ENCODE assay signal across 8 cellular contexts in genomic region chr15:79184465-79184892, GRCh38.
DNase-seq lines count a peak whose midpoint lies in the region; ATAC-seq, FAIRE-seq and TF ChIP-seq lines count a peak whose summit lies in the region.

No MANE protein-coding gene starts in this region.

- H3K4me1 ChIP-seq in Caco-2, result peaks cover 5% of the 10 kb centered on the region
- H3K4me1 ChIP-seq in osteoblast (ENCODE audit: insufficient read depth, low read length), result no peaks in the 10 kb centered on the region
- no peaks in the 10 kb centered on the region for H3K4me1 ChIP-seq in testis

- no peaks in the 10 kb centered on the region for H3K27me3 ChIP-seq in Caco-2 (replicated peaks; ENCODE audit: control insufficient read depth, insufficient read depth, low read length)
- peaks cover 6% of the 10 kb centered on the region for H3K27me3 ChIP-seq in osteoblast (ENCODE audit: insufficient read depth, low read length)
- H3K27me3 ChIP-seq in testis, result no peaks in the 10 kb centered on the region

- POLR2A ChIA-PET in Caco-2 (lab: Charles Lee), result no interaction called here

- CTCF ChIA-PET in Caco-2 (lab: Charles Lee), result interaction anchor here (0.5 to 2.7 kb wide), 17 partner anchors 9 to 205 kb away, joined by 3 to 52 read pairs (median 4); partner anchors contain the start of gene RASGRF1

- FAIRE-seq in RCC 7860 (lab: Jason Lieb, UNC), result no peak

- intact Hi-C loops in Caco-2 (cut with micrococcal nuclease; ENCODE audit: unreplicated experiment) (loop anchor here (1.0 kb wide), 2 partner anchors 54 to 156 kb away; no protein-coding TSS in a partner anchor), testis (cut with DNase I; ENCODE audit: low total_unique reads) (loop anchor here (5.0 kb wide), 1 partner anchor 157 kb away; no protein-coding TSS in a partner anchor)
- intact Hi-C loops in activated T-helper 2 cell treated with anti-CD3 and anti-CD28 coated beads, Interferon-gamma antibody, Interleukin-2, Interleukin-4, amounts not matched to agents 10 μg/mL and 5 μg/mL and 100 μg/mL, durations not matched to agents 14 hours and 24 hours and 36 hours (cut with micrococcal nuclease), result loop anchor here (1.0 to 5.0 kb wide), 2 partner anchors 156 to 277 kb away; no protein-coding TSS in a partner anchor

- no peak overlapping the region for H3K4me2 ChIP-seq in osteoblast (ENCODE audit: insufficient read depth, low read length)

- H3K27ac ChIP-seq in osteoblast (ENCODE audit: low read depth, low read length) (no peak overlapping the region), testis (no peak overlapping the region)

- H3K36me3 ChIP-seq in Caco-2 (ENCODE audit: control insufficient read depth, insufficient read depth, low read length) (no peaks in the 10 kb centered on the region), osteoblast (ENCODE audit: insufficient read depth, low read length) (no peaks in the 10 kb centered on the region), testis (ENCODE audit: low read depth, missing control alignments) (no peaks in the 10 kb centered on the region)

- no peak overlapping the region for H2AFZ ChIP-seq in osteoblast (ENCODE audit: low read length)

- BruUV-seq in Caco-2 (replicated peaks; lab: Mats Ljungman, UMichigan), result no TSS peak

- no peaks in the 10 kb centered on the region for H4K20me1 ChIP-seq in osteoblast (ENCODE audit: insufficient read depth, low read length)

- TF ChIP-seq CTCF in Caco-2 (IDR thresholded peaks at IDR 0.05; ENCODE audit: insufficient read depth in 1 of 2, low read depth in 1 of 2, low read length in 1 of 2, severe bottlenecking in 1 of 2, unreplicated experiment in 1 of 2) (peak; percentile 90 to 91), osteoblast (IDR thresholded peaks at IDR 0.05; ENCODE audit: extremely low read depth, low read depth, low read length) (peak; percentile 98), testis (IDR thresholded peaks at IDR 0.05) (peak; percentile 95 to 99 (median 97))

- DNase-seq in Caco-2, result peak; percentile 60 to 73
- DNase-seq in HUDEP-2 (lab: John Stamatoyannopoulos, UW; ENCODE audit: unreplicated experiment in 76 of 76), result peak in 59 of 76 experiments; percentile 2 to 66 (median 32)
- DNase-seq in RCC 7860 (ENCODE audit: low spot score), result peak; percentile 33
- DNase-seq in activated T-helper 2 cell treated with anti-CD3 and anti-CD28 coated beads, Interferon-gamma antibody, Interleukin-2, Interleukin-4, amounts not matched to agents 10 μg/mL and 5 μg/mL and 100 μg/mL, durations not matched to agents 14 hours and 24 hours and 36 hours (ENCODE audit: low spot score), result peak; percentile 40
- DNase-seq in foreskin melanocyte, result peak; percentile 38
- peak; percentile 91 for DNase-seq in osteoblast (ENCODE audit: insufficient read length, low spot score, missing footprints)
- DNase-seq in testis, result peak; percentile 92

- no peaks in the 10 kb centered on the region for H3K36me3 Mint-ChIP-seq in Caco-2 (ENCODE audit: insufficient read depth, unreplicated experiment)
- no peaks in the 10 kb centered on the region for H3K36me3 Mint-ChIP-seq in activated T-helper 2 cell treated with anti-CD3 and anti-CD28 coated beads, Interferon-gamma antibody, Interleukin-2, Interleukin-4, amounts not matched to agents 10 μg/mL and 5 μg/mL and 100 μg/mL, durations not matched to agents 14 hours and 24 hours and 36 hours (ENCODE audit: low read depth)

- no peaks in the 10 kb centered on the region for H3K9me3 ChIP-seq in Caco-2
- no peaks in the 10 kb centered on the region for H3K9me3 ChIP-seq in osteoblast (ENCODE audit: low read depth, low read length)
- H3K9me3 ChIP-seq in testis, result no peaks in the 10 kb centered on the region

- WGBS in testis, 2 donors, result 12 to 19% methylated on average over 4 of the region's 4 CpGs

- ATAC-seq in GM19023 (IDR thresholded peaks at IDR 0.05; ENCODE audit: unreplicated experiment), result no peak

- no peaks in the 10 kb centered on the region for H3K79me2 ChIP-seq in osteoblast (ENCODE audit: insufficient read depth, low read length)

- no peak for TF ChIP-seq POLR2A in testis (IDR thresholded peaks at IDR 0.05)

- no peak overlapping the region for H3K4me3 ChIP-seq in Caco-2 (ENCODE audit: low read depth, low read length)
- H3K4me3 ChIP-seq in osteoblast (ENCODE audit: insufficient read depth, low read length), result no peak overlapping the region
- H3K4me3 ChIP-seq in testis, result no peak overlapping the region

- no peak overlapping the region for H3K27ac Mint-ChIP-seq in Caco-2 (ENCODE audit: unreplicated experiment)
- no peak overlapping the region for H3K27ac Mint-ChIP-seq in activated T-helper 2 cell treated with anti-CD3 and anti-CD28 coated beads, Interferon-gamma antibody, Interleukin-2, Interleukin-4, amounts not matched to agents 10 μg/mL and 5 μg/mL and 100 μg/mL, durations not matched to agents 14 hours and 24 hours and 36 hours

- no peak overlapping the region for H3K4me3 Mint-ChIP-seq in Caco-2 (ENCODE audit: unreplicated experiment)
- no peak overlapping the region for H3K4me3 Mint-ChIP-seq in activated T-helper 2 cell treated with anti-CD3 and anti-CD28 coated beads, Interferon-gamma antibody, Interleukin-2, Interleukin-4, amounts not matched to agents 10 μg/mL and 5 μg/mL and 100 μg/mL, durations not matched to agents 14 hours and 24 hours and 36 hours (ENCODE audit: low read depth)

- peaks cover 7% of the 10 kb centered on the region for H3K27me3 Mint-ChIP-seq in Caco-2 (ENCODE audit: insufficient read depth, unreplicated experiment)
- no peaks in the 10 kb centered on the region for H3K27me3 Mint-ChIP-seq in activated T-helper 2 cell treated with anti-CD3 and anti-CD28 coated beads, Interferon-gamma antibody, Interleukin-2, Interleukin-4, amounts not matched to agents 10 μg/mL and 5 μg/mL and 100 μg/mL, durations not matched to agents 14 hours and 24 hours and 36 hours (ENCODE audit: low read depth)

- no peaks in the 10 kb centered on the region for H3K9me3 Mint-ChIP-seq in Caco-2 (ENCODE audit: unreplicated experiment)
- H3K9me3 Mint-ChIP-seq in activated T-helper 2 cell treated with anti-CD3 and anti-CD28 coated beads, Interferon-gamma antibody, Interleukin-2, Interleukin-4, amounts not matched to agents 10 μg/mL and 5 μg/mL and 100 μg/mL, durations not matched to agents 14 hours and 24 hours and 36 hours, result no peaks in the 10 kb centered on the region

- H3K4me1 Mint-ChIP-seq in Caco-2 (ENCODE audit: low read depth, unreplicated experiment), result peaks cover 2% of the 10 kb centered on the region
- H3K4me1 Mint-ChIP-seq in activated T-helper 2 cell treated with anti-CD3 and anti-CD28 coated beads, Interferon-gamma antibody, Interleukin-2, Interleukin-4, amounts not matched to agents 10 μg/mL and 5 μg/mL and 100 μg/mL, durations not matched to agents 14 hours and 24 hours and 36 hours (ENCODE audit: low read depth), result no peaks in the 10 kb centered on the region

Comparison
In these comparisons a context has a peak if more than half of its experiments do, and no peak if none do; other contexts are left out.
1. DNase-seq: peak in every context shown above with its lines; median percentile 92 in testis; 91 in osteoblast; 66 in Caco-2; 40 in activated T-helper 2 cell treated with anti-CD3 and anti-CD28 coated beads, Interferon-gamma antibody, Interleukin-2, Interleukin-4, amounts not matched to agents 10 μg/mL and 5 μg/mL and 100 μg/mL, durations not matched to agents 14 hours and 24 hours and 36 hours; 38 in foreskin melanocyte; 33 in RCC 7860; 32 in HUDEP-2.